Comparison of ENCODE assay signal across 8 cellular contexts in the genomic region with DNA sequence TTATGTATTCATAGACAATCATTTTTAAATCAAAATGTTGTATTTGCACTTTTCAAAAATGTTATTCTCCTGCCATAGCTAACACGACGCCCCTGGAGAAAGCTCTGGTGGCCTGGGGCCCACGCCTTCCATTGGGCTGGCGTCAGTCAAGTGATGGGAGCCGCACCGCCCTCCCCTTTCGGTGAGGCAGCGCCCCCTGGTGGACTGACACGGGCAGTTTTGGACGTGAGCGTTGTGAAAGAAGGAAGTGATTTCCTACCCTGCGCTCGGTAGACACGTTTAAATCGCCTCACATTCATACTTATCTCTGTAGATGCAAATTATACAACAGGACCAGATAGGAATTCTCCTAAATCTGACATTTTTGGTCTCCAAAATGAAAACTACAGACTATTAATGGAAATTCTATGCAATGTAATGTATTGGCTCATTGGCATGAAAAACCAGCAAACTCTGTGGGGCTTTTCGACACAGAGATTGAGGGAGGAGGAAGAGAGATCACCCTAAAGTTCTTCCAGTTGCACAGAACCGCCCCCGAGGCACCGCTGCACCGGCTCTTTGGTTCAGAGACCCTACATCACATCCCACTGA.
A peak's percentile ranks its signal among the peaks of the same experiment; 100 is the strongest.
DNase-seq lines count a peak whose midpoint lies in the region; ATAC-seq, FAIRE-seq and TF ChIP-seq lines count a peak whose summit lies in the region.

No MANE protein-coding gene starts in this region.

- ATAC-seq in GM19397 (IDR thresholded peaks at IDR 0.05; ENCODE audit: unreplicated experiment) = peak; percentile 90
- peak; percentile 90 for ATAC-seq in HG03520 (IDR thresholded peaks at IDR 0.05; ENCODE audit: unreplicated experiment)

- no peaks in the 10 kb centered on the region for H3K79me2 ChIP-seq in PC-9 (ENCODE audit: low read depth)

- no peak for FAIRE-seq in D721Med (lab: Jason Lieb, UNC)

- H3K9me3 ChIP-seq in PC-9 (ENCODE audit: insufficient read depth, low read depth) = no peaks in the 10 kb centered on the region

- intact Hi-C loops in PC-9 (cut with micrococcal nuclease; ENCODE audit: unreplicated experiment) = loop anchor here (2.0 kb wide), 1 partner anchor 1407 kb away; no protein-coding TSS in a partner anchor

- H3K4me3 ChIP-seq in PC-9 (no peak overlapping the region), cardiac fibroblast (replicated peaks in 1 of 2; ENCODE audit: low read depth in 2 of 2, low read length in 2 of 2) (no peak overlapping the region)

- H2AFZ ChIP-seq in PC-9 = no peak overlapping the region

- no peaks in the 10 kb centered on the region for H3K4me1 ChIP-seq in PC-9 (replicated peaks; ENCODE audit: insufficient read depth)

- no peaks in the 10 kb centered on the region for H3K36me3 ChIP-seq in PC-9 (ENCODE audit: low read depth)

- no peaks in the 10 kb centered on the region for H3F3A ChIP-seq in PC-9 (ENCODE audit: insufficient read depth, low read depth)

- H4K20me1 ChIP-seq in PC-9 (ENCODE audit: insufficient read depth) = no peaks in the 10 kb centered on the region; the same call in 1 of the 2 replicates

- BruUV-seq in PC-9 (replicated peaks; lab: Mats Ljungman, UMichigan) = no TSS peak

- DNase-seq in D721Med (ENCODE audit: insufficient read length, low spot score) (peak; percentile 57), PC-9 (peak; percentile 38 to 41), cardiac fibroblast (ENCODE audit: low read depth in 2 of 2) (peak; percentile 3 to 20), medulla oblongata (ENCODE audit: extremely low spot score) (peak; percentile 74), substantia nigra (lab: John Stamatoyannopoulos, UW) (peak in 39 of 49 donors; percentile 1 to 72 (median 35)), NCI-H1436 treated with DMSO at 0.1 percent for 48 hours (lab: John Stamatoyannopoulos, UW) (no peak)

- H3K27ac ChIP-seq in PC-9 = no peak overlapping the region
- H3K27ac ChIP-seq in substantia nigra (ENCODE audit: low read depth, low read length, poor library complexity, severe bottlenecking) = no peak overlapping the region

- CTCF ChIA-PET in PC-9 (lab: Charles Lee) = no interaction called here

- H3K4me2 ChIP-seq in PC-9 = no peak overlapping the region

- peak; percentile 85 for TF ChIP-seq CTCF in D721Med (IDR thresholded peaks at IDR 0.05; ENCODE audit: insufficient read depth, missing control alignments)
- peak; percentile 87 for TF ChIP-seq CTCF in PC-9 (conservative IDR thresholded peaks at IDR 0.05)
- peak; percentile 40 for TF ChIP-seq CTCF in cardiac fibroblast (IDR thresholded peaks at IDR 0.05; ENCODE audit: low read depth, low read length)

- POLR2A ChIA-PET in PC-9 (lab: Charles Lee; ENCODE audit: unreplicated experiment) = no interaction called here

- peaks cover 12% of the 10 kb centered on the region for H3K27me3 ChIP-seq in PC-9 (ENCODE audit: insufficient read depth, low read depth)

- H3K9me2 ChIP-seq in PC-9 (ENCODE audit: insufficient read depth) = no peaks in the 10 kb centered on the region
